ENCODE assay signal across 2 cellular contexts in genomic region chr2:60466161-60466702, GRCh38.
TF ChIP-seq lines count a peak whose summit lies in the region.

No MANE protein-coding gene starts in this region.

TF ChIP-seq in HEK293, 187 proteins besides CTCF, POLR2A, EP300 and RAD21:
- TF ChIP-seq PRDM10 (tag by site-specific recombination; IDR thresholded peaks at IDR 0.05) = 0 out of 2 replicates have a peak, but pooled peaks have one; percentile 35
- TF ChIP-seq ZNF350 (tag by site-specific recombination; IDR thresholded peaks at IDR 0.05) = no peak
- no peak for TF ChIP-seq ZNF146 (tag by site-specific recombination; IDR thresholded peaks at IDR 0.05)
- no peak for TF ChIP-seq ZNF280C (tag by site-specific recombination; IDR thresholded peaks at IDR 0.05)
- TF ChIP-seq TCF7L2 (IDR thresholded peaks at IDR 0.05; ENCODE audit: borderline replicate concordance, low read depth, low read length) = no peak
- TF ChIP-seq SCRT2 (tag by site-specific recombination; IDR thresholded peaks at IDR 0.05) = peak; percentile 69
- TF ChIP-seq ZNF449 (tag by site-specific recombination; IDR thresholded peaks at IDR 0.05) = peak; percentile 80
- TF ChIP-seq SP7 (tag by site-specific recombination; IDR thresholded peaks at IDR 0.05) = no peak
- TF ChIP-seq SCRT1 (tag by site-specific recombination; IDR thresholded peaks at IDR 0.05; ENCODE audit: borderline replicate concordance) = 0 out of 2 replicates have a peak, but pooled peaks have one; percentile 36
- TF ChIP-seq ZNF645 (tag by site-specific recombination; IDR thresholded peaks at IDR 0.05) = no peak

TF ChIP-seq in WTC11, 78 proteins besides CTCF, POLR2A, EP300 and RAD21 (continued from another document):
- TF ChIP-seq, protein P1, sequence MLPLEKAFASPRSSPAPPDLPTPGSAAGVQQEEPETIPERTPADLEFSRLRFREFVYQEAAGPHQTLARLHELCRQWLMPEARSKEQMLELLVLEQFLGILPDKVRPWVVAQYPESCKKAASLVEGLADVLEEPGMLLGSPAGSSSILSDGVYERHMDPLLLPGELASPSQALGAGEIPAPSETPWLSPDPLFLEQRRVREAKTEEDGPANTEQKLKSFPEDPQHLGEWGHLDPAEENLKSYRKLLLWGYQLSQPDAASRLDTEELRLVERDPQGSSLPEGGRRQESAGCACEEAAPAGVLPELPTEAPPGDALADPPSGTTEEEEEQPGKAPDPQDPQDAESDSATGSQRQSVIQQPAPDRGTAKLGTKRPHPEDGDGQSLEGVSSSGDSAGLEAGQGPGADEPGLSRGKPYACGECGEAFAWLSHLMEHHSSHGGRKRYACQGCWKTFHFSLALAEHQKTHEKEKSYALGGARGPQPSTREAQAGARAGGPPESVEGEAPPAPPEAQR (CRISPR knock-in tag; IDR thresholded peaks at IDR 0.05) = no peak
- TF ChIP-seq PRDM15 (CRISPR knock-in tag; IDR thresholded peaks at IDR 0.05) (no peak), ZNF219 (CRISPR knock-in tag; IDR thresholded peaks at IDR 0.05; ENCODE audit: borderline replicate concordance) (no peak), KAT7 (CRISPR knock-in tag; IDR thresholded peaks at IDR 0.05; ENCODE audit: borderline replicate concordance) (no peak), NFATC4 (CRISPR knock-in tag; IDR thresholded peaks at IDR 0.05) (no peak), NR2C2 (CRISPR knock-in tag; IDR thresholded peaks at IDR 0.05) (no peak)
